Comparison of ENCODE assay signal across 17 cellular contexts in the genomic region with DNA sequence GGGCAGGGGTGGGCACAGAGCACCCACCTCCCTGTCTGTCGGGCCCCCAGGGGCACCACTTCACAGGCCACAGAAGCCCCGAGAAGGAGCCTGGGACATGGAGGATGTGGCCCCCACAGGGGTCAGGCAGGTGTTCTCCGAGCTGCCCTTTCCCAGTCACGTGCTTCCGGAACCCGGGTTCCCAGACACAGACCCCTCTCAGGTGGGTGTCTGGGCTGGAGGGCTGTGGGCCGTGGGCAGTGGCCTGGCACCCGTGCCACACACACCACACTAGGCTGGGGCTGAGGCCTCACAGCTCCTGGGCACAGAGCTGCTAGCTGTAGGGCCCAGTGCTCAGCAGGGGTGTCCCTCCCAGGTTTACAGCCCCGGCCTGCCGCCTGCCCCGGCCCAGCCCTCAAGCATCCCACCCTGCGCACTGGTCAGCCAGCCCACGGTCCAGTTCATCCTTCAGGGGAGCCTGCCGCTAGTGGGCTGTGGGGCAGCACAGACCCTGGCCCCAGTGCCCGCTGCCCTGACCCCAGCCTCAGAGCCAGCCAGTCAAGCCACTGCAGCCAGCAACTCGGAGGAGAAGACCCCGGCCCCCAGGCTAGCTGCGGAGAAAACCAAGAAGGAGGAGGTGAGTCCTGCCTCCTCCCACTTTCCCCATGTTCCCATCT. TPM values are rescaled to one million over a fixed set of nuclear protein-coding genes. Genes with fewer than 3 reads are reported as not detected.
DNase-seq lines count a peak whose midpoint lies in the region; ATAC-seq and TF ChIP-seq lines count a peak whose summit lies in the region.
"Had no signal": no experiment of that assay in that cellular context is flagged by ENCODE, and none has a peak within 500 bp of the region (broad histone marks: within the 10 kb centered on the region; RNA-seq: fewer than 3 reads in every experiment).

No MANE protein-coding gene starts in this region.

- H3K36me3 Mint-ChIP-seq in CD4-positive, alpha-beta T cell (ENCODE audit: low read depth) = peaks cover 47% of the 10 kb centered on the region
- H3K36me3 Mint-ChIP-seq in natural killer cell (no peaks in the 10 kb centered on the region), endothelial cell (ENCODE audit: low read depth, unreplicated experiment) (peaks cover 13% of the 10 kb centered on the region)

- peaks cover 10% of the 10 kb centered on the region for H3K4me1 ChIP-seq in RWPE2 (ENCODE audit: insufficient read depth, poor library complexity, severe bottlenecking)

- peak overlapping the region; percentile 63 for H3K27ac Mint-ChIP-seq in CD4-positive, alpha-beta T cell
- H3K27ac Mint-ChIP-seq in natural killer cell (peak overlapping the region; percentile 33 to 65), endothelial cell (ENCODE audit: unreplicated experiment) (no peak overlapping the region)

- no peaks in the 10 kb centered on the region for H3K9me3 ChIP-seq in CD4-positive, alpha-beta T cell (ENCODE audit: control insufficient read depth, low read length)
- no peaks in the 10 kb centered on the region for H3K9me3 ChIP-seq in RWPE2 (ENCODE audit: severe bottlenecking)
- H3K9me3 ChIP-seq: SJSA1 had no signal

- H3K4me3 ChIP-seq in RWPE2 (ENCODE audit: severe bottlenecking) = no peak overlapping the region
- H3K4me3 ChIP-seq: SJSA1 had no signal

- H3K27me3 Mint-ChIP-seq in CD4-positive, alpha-beta T cell = no peaks in the 10 kb centered on the region
- H3K27me3 Mint-ChIP-seq in natural killer cell (ENCODE audit: low read depth in 2 of 2) = no peaks in the 10 kb centered on the region
- H3K27me3 Mint-ChIP-seq in endothelial cell (ENCODE audit: unreplicated experiment) = peaks cover 20% of the 10 kb centered on the region

- H3K36me3 ChIP-seq in RWPE2 (ENCODE audit: low read depth) = peaks cover 77% of the 10 kb centered on the region

- H3K4me1 Mint-ChIP-seq in CD4-positive, alpha-beta T cell (ENCODE audit: low read depth) = peaks cover 12% of the 10 kb centered on the region
- peaks cover 6 to 11% of the 10 kb centered on the region in 2 donors for H3K4me1 Mint-ChIP-seq in natural killer cell
- H3K4me1 Mint-ChIP-seq in endothelial cell (ENCODE audit: unreplicated experiment) = peaks cover 3% of the 10 kb centered on the region

- POLR2A ChIA-PET in CD4-positive, alpha-beta T cell (lab: Charles Lee) = no interaction called here

- DNase-seq in CD4-positive, alpha-beta T cell = no peak
- DNase-seq in RWPE2 (ENCODE audit: low spot score) (peak; percentile 61), natural killer cell (no peak), A172 (ENCODE audit: low spot score) (no peak), endothelial cell (ENCODE audit: low spot score) (no peak)
- DNase-seq: DMS 273 treated with DMSO at 0.1 percent for 48 hours, HFFc6, KBM-7, NCI-H1092, NCI-H2227 treated with DMSO at 0.1 percent for 48 hours, NCI-H524 treated with DMSO at 0.1 percent for 48 hours, OCI-M1, RPMI8226 had no signal

- intact Hi-C loops in CD4-positive, alpha-beta T cell (cut with DNase I, micrococcal nuclease) = loop anchor here in 1 of 2 experiments (1.0 to 5.0 kb wide), 2 partner anchors 17 to 82 kb away; no protein-coding TSS in a partner anchor
- intact Hi-C loops in natural killer cell (cut with micrococcal nuclease) = loop anchor here (10.0 kb wide), 1 partner anchor 115 kb away; no protein-coding TSS in a partner anchor

- H3K27ac ChIP-seq in CD4-positive, alpha-beta T cell (ENCODE audit: low read depth, low read length) = no peak overlapping the region
- no peak overlapping the region for H3K27ac ChIP-seq in RWPE2 (ENCODE audit: poor library complexity, severe bottlenecking)
- H3K27ac ChIP-seq: HL-60, SJSA1 had no signal

- TF ChIP-seq CTCF in CD4-positive, alpha-beta T cell (IDR thresholded peaks at IDR 0.05) = no peak
- TF ChIP-seq CTCF in RWPE2 (IDR thresholded peaks at IDR 0.05; ENCODE audit: poor library complexity, severe bottlenecking) (no peak), natural killer cell (IDR thresholded peaks at IDR 0.05) (no peak), endothelial cell (IDR thresholded peaks at IDR 0.05; ENCODE audit: unreplicated experiment) (no peak)

- H3K27me3 ChIP-seq in CD4-positive, alpha-beta T cell (ENCODE audit: control insufficient read depth, insufficient read depth, low read length) = no peaks in the 10 kb centered on the region
- no peaks in the 10 kb centered on the region for H3K27me3 ChIP-seq in RWPE2 (ENCODE audit: insufficient read depth, poor library complexity, severe bottlenecking)
- H3K27me3 ChIP-seq: SJSA1 had no signal

- H3K9me3 Mint-ChIP-seq in CD4-positive, alpha-beta T cell = no peaks in the 10 kb centered on the region
- H3K9me3 Mint-ChIP-seq in natural killer cell (no peaks in the 10 kb centered on the region), endothelial cell (ENCODE audit: unreplicated experiment) (no peaks in the 10 kb centered on the region)
- H3K9me3 Mint-ChIP-seq: HFFc6 had no signal

- no peak for ATAC-seq in CD4-positive, alpha-beta T cell (ENCODE audit: poor library complexity)
- ATAC-seq in RWPE2 (ENCODE audit: low read depth) = no peak
- ATAC-seq in natural killer cell = no peak
- no peak for ATAC-seq in HG03175 (IDR thresholded peaks at IDR 0.05; ENCODE audit: unreplicated experiment)

- CTCF ChIA-PET in CD4-positive, alpha-beta T cell (lab: Charles Lee) = no interaction called here

- no peak overlapping the region for H3K4me3 Mint-ChIP-seq in CD4-positive, alpha-beta T cell
- H3K4me3 Mint-ChIP-seq in natural killer cell (peak overlapping the region; percentile 56), endothelial cell (ENCODE audit: unreplicated experiment) (no peak overlapping the region)
- H3K4me3 Mint-ChIP-seq: HFFc6 had no signal

RNA-seq across cellular contexts. Expression of a gene that starts 5.5 kb away (rescaled TPM):
- total RNA-seq in CD4-positive, alpha-beta T cell = 10 to 100 TPM; 36.5 to 37.7 TPM
- total RNA-seq in natural killer cell (10 to 100 TPM; 63.3 to 97.3 (median 77.3) TPM), endothelial cell (ENCODE audit: unreplicated experiment) (11.6 TPM)
- total RNA-seq in A172 (2014; rRNA removed; shearing (Covaris generic)) = 6.4 and 12.0 TPM in 2 replicates

RNA-seq across cellular contexts. Expression of a gene that starts 14.5 kb away (rescaled TPM):
- total RNA-seq in CD4-positive, alpha-beta T cell = not detected
- total RNA-seq in natural killer cell = not detected
- total RNA-seq in A172 (2014; rRNA removed; shearing (Covaris generic)) = not detected in 2 replicates
- total RNA-seq in endothelial cell (ENCODE audit: unreplicated experiment) = not detected
- total RNA-seq: H4, HFFc6, SJSA1 had no signal

RNA-seq across cellular contexts. Expression of a gene that starts 16.7 kb away (rescaled TPM):
- total RNA-seq in CD4-positive, alpha-beta T cell = not detected
- total RNA-seq in natural killer cell (not detected), endothelial cell (ENCODE audit: unreplicated experiment) (1.8 TPM)
- total RNA-seq in A172 (2014; rRNA removed; shearing (Covaris generic)) = not detected in 2 replicates
- total RNA-seq: H4, HFFc6, SJSA1 had no signal

RNA-seq across cellular contexts. Expression of a gene that starts 26.8 kb away (rescaled TPM):
- under 1 TPM; 0.70 to 0.82 TPM for total RNA-seq in CD4-positive, alpha-beta T cell
- total RNA-seq in natural killer cell (1 to 10 TPM in 1 of 3 donors, under 1 TPM in 2; 0.49 to 1.2 (median 0.61) TPM), endothelial cell (ENCODE audit: unreplicated experiment) (0.33 TPM)
- not detected in 2 replicates for total RNA-seq in A172 (2014; rRNA removed; shearing (Covaris generic))
- total RNA-seq: H4, SJSA1 had no signal

RNA-seq across cellular contexts. Expression of a gene that starts 34.0 kb away (rescaled TPM):
- 10 to 100 TPM; 37.1 to 37.6 TPM for total RNA-seq in CD4-positive, alpha-beta T cell
- total RNA-seq in natural killer cell = 10 to 100 TPM; 46.1 to 52.0 (median 46.9) TPM
- total RNA-seq in A172 (2014; rRNA removed; shearing (Covaris generic)) = 12.8 and 14.9 TPM in 2 replicates
- 29.5 TPM for total RNA-seq in endothelial cell (ENCODE audit: unreplicated experiment)
